In the genomic region with DNA sequence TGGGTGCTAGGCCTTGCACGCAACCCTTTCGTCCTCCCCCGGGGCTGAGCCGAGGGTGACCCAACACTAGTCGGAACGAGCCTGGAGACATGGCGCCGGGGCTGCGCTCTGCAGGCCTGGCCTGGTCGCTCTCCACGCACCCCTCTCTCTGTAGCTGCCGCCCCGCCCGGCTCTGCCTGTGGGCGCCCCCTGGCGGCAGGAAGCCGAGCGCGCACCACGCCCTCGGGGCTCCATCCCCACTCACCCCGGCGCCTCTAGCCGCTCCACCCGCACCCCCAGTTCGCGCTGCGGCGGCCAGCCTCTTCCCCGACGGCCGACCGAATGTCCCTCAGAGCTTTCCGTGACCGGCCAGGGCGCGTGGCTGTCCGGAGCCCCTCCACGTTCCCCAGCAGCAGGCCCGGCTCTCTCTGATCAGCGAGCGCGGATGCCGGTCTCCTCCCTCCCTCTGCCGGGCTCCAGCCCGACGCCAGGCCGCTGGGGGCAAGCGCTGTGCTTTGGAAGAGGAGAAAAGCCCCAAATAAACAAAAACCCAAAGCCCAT, we compare ENCODE assay signal across 7 cellular contexts. TPM values are rescaled to one million over a fixed set of nuclear protein-coding genes. Genes with fewer than 3 reads are reported as not detected.
DNase-seq lines count a peak whose midpoint lies in the region; ATAC-seq and TF ChIP-seq lines count a peak whose summit lies in the region.

No MANE protein-coding gene starts in this region.

- no peak overlapping the region for H3K4me3 ChIP-seq in lower leg skin (ENCODE audit: low read depth, poor library complexity, severe bottlenecking)

- H3K4me1 Mint-ChIP-seq in HFFc6 (ENCODE audit: low read depth): peaks cover 8% of the 10 kb centered on the region
- peaks cover 10% of the 10 kb centered on the region for H3K4me1 Mint-ChIP-seq in activated CD4-positive, alpha-beta T cell treated with anti-CD3 and anti-CD28 coated beads, Interleukin-2, amount 10 ng/mL, durations not matched to agents 7 days and 5 days

- TF ChIP-seq CTCF in HFFc6 (IDR thresholded peaks at IDR 0.05): peak; percentile 98
- TF ChIP-seq CTCF in lower leg skin (IDR thresholded peaks at IDR 0.05): peak in 1 of 3 donors; percentile 67

- no peaks in the 10 kb centered on the region for H3K36me3 Mint-ChIP-seq in HFFc6 (ENCODE audit: low read depth)
- H3K36me3 Mint-ChIP-seq in activated CD4-positive, alpha-beta T cell treated with anti-CD3 and anti-CD28 coated beads, Interleukin-2, amount 10 ng/mL, durations not matched to agents 7 days and 5 days (ENCODE audit: low read depth): no peaks in the 10 kb centered on the region

- 1 to 2% methylated on average over 36 to 48 of the region's 49 CpGs for WGBS in lower leg skin, 2 donors

- DNase-seq in HFFc6 (peak; percentile 29), MV-4-11 (lab: John Stamatoyannopoulos, UW) (peak; percentile 20), dermis blood vessel endothelial cell (peak; percentile 62), lower leg skin (ENCODE audit: low spot score in 2 of 2) (peak; percentile 29 to 91)
- DNase-seq in activated CD4-positive, alpha-beta T cell treated with anti-CD3 and anti-CD28 coated beads, Interleukin-2, amount 10 ng/mL, durations not matched to agents 7 days and 5 days: peak; percentile 52
- peak; percentile 36 for DNase-seq in stimulated activated CD8-positive, alpha-beta memory T cell treated with anti-CD3 and anti-CD28 coated beads, Interleukin-12 subunit alpha, Interleukin-12 subunit beta, amount 100 ng/mL, for 1 hour (ENCODE audit: low read depth)

- POLR2A ChIA-PET in activated CD4-positive, alpha-beta T cell treated with anti-CD3 and anti-CD28 coated beads, Interleukin-2, amount 10 ng/mL, durations not matched to agents 7 days and 5 days (lab: Charles Lee): no interaction called here

- ATAC-seq in GM18508 (IDR thresholded peaks at IDR 0.05; ENCODE audit: insufficient read depth, unreplicated experiment): peak; percentile 58

- intact Hi-C loops in lower leg skin (cut with DNase I; ENCODE audit: low total_unique reads): loop anchor here (10.0 kb wide), 1 partner anchor 493 kb away; no protein-coding TSS in a partner anchor

- CTCF ChIA-PET in activated CD4-positive, alpha-beta T cell treated with anti-CD3 and anti-CD28 coated beads, Interleukin-2, amount 10 ng/mL, durations not matched to agents 7 days and 5 days (lab: Charles Lee): interaction anchor here (0.6 to 2.7 kb wide), 9 partner anchors 19 to 380 kb away, joined by 3 to 11 read pairs (median 3); no protein-coding TSS in a partner anchor

- peaks cover 46% of the 10 kb centered on the region for H3K27me3 Mint-ChIP-seq in HFFc6 (ENCODE audit: insufficient read depth)
- H3K27me3 Mint-ChIP-seq in activated CD4-positive, alpha-beta T cell treated with anti-CD3 and anti-CD28 coated beads, Interleukin-2, amount 10 ng/mL, durations not matched to agents 7 days and 5 days: peaks cover 83% of the 10 kb centered on the region

- H3K27ac Mint-ChIP-seq in HFFc6: no peak overlapping the region
- no peak overlapping the region for H3K27ac Mint-ChIP-seq in activated CD4-positive, alpha-beta T cell treated with anti-CD3 and anti-CD28 coated beads, Interleukin-2, amount 10 ng/mL, durations not matched to agents 7 days and 5 days

- no peaks in the 10 kb centered on the region for H3K9me3 Mint-ChIP-seq in HFFc6
- no peaks in the 10 kb centered on the region for H3K9me3 Mint-ChIP-seq in activated CD4-positive, alpha-beta T cell treated with anti-CD3 and anti-CD28 coated beads, Interleukin-2, amount 10 ng/mL, durations not matched to agents 7 days and 5 days

- H3K4me3 Mint-ChIP-seq in HFFc6: peak overlapping the region; percentile 50; the same call in 1 of the 2 replicates
- no peak overlapping the region for H3K4me3 Mint-ChIP-seq in activated CD4-positive, alpha-beta T cell treated with anti-CD3 and anti-CD28 coated beads, Interleukin-2, amount 10 ng/mL, durations not matched to agents 7 days and 5 days

- no peak for TF ChIP-seq POLR2A in lower leg skin (IDR thresholded peaks at IDR 0.05)

RNA-seq across cellular contexts. Expression of a gene that starts 29.1 kb away (rescaled TPM):
- not detected for total RNA-seq in HFFc6 (2021; fragmentation: NEBNext Ultra II Directional; extraction: Animal tissue kit (Norgen Biotek cat#: 25700))
- total RNA-seq in activated CD4-positive, alpha-beta T cell treated with anti-CD3 and anti-CD28 coated beads, Interleukin-2, amount 10 ng/mL, durations not matched to agents 7 days and 5 days: not detected
- total RNA-seq in dermis blood vessel endothelial cell: not detected in 2 replicates
- total RNA-seq in lower leg skin: not detected

RNA-seq across cellular contexts. Expression of a gene that starts 30.1 kb away (rescaled TPM):
- not detected for total RNA-seq in HFFc6 (2021; fragmentation: NEBNext Ultra II Directional; extraction: Animal tissue kit (Norgen Biotek cat#: 25700))
- total RNA-seq in activated CD4-positive, alpha-beta T cell treated with anti-CD3 and anti-CD28 coated beads, Interleukin-2, amount 10 ng/mL, durations not matched to agents 7 days and 5 days: not detected
- total RNA-seq in dermis blood vessel endothelial cell (not detected in 2 replicates), lower leg skin (not detected)
